In genomic region chr2:146874260-146874658, GRCh38 we compare ENCODE assay signal across 11 cellular contexts.
DNase-seq lines count a peak whose midpoint lies in the region; ATAC-seq, FAIRE-seq and TF ChIP-seq lines count a peak whose summit lies in the region.
"Had no signal": no experiment of that assay in that cellular context is flagged by ENCODE, and none has a peak within 500 bp of the region (broad histone marks: within the 10 kb centered on the region; RNA-seq: fewer than 3 reads in every experiment).

No MANE protein-coding gene starts in this region.

- no peaks in the 10 kb centered on the region for H3K36me3 Mint-ChIP-seq in activated CD4-positive, alpha-beta memory T cell treated with anti-CD3 and anti-CD28 coated beads for 36 hours

- H3K36me3 ChIP-seq in right atrium auricular region (no peaks in the 10 kb centered on the region), esophagus muscularis mucosa (no peaks in the 10 kb centered on the region), body of pancreas (replicated peaks in 1 of 2; ENCODE audit: insufficient read depth in 1 of 2, low read depth in 2 of 2) (no peaks in the 10 kb centered on the region)

- H3K4me1 ChIP-seq in right atrium auricular region (no peaks in the 10 kb centered on the region), esophagus muscularis mucosa (no peaks in the 10 kb centered on the region), body of pancreas (no peaks in the 10 kb centered on the region)

- TF ChIP-seq POLR2A in esophagus muscularis mucosa (IDR thresholded peaks at IDR 0.05; ENCODE audit: low read depth) (no peak), body of pancreas (IDR thresholded peaks at IDR 0.05) (no peak)

- POLR2A ChIA-PET in activated CD4-positive, alpha-beta memory T cell treated with anti-CD3 and anti-CD28 coated beads for 36 hours (lab: Charles Lee), result no interaction called here

- no peak overlapping the region for H3K27ac Mint-ChIP-seq in activated CD4-positive, alpha-beta memory T cell treated with anti-CD3 and anti-CD28 coated beads for 36 hours

- no peaks in the 10 kb centered on the region for H3K9me3 Mint-ChIP-seq in activated CD4-positive, alpha-beta memory T cell treated with anti-CD3 and anti-CD28 coated beads for 36 hours

- H3K4me3 ChIP-seq in right atrium auricular region, result no peak overlapping the region
- no peak overlapping the region for H3K4me3 ChIP-seq in esophagus muscularis mucosa
- H3K4me3 ChIP-seq in body of pancreas, result no peak overlapping the region
- H3K4me3 ChIP-seq: skin epidermis had no signal

- peak; percentile 32 for DNase-seq in Right ventricle myocardium superior
- no peak for DNase-seq in right atrium auricular region (ENCODE audit: low spot score)
- DNase-seq in T1000 (lab: John Stamatoyannopoulos, UW), result peak; percentile 48
- DNase-seq in foreskin melanocyte, result peak; percentile 19
- peak; percentile 77 for DNase-seq in urothelium cell line (ENCODE audit: low spot score)
- DNase-seq in esophagus muscularis mucosa (ENCODE audit: extremely low spot score), result no peak
- DNase-seq in body of pancreas, result no peak
- no peak for DNase-seq in activated CD4-positive, alpha-beta memory T cell treated with anti-CD3 and anti-CD28 coated beads for 36 hours
- DNase-seq: cortex of kidney, NCI-H2107 had no signal

- 65% methylated on average over 4 of the region's 4 CpGs for WGBS in esophagus muscularis mucosa
- 36 to 53% methylated on average over 4 of the region's 4 CpGs for WGBS in body of pancreas, 2 donors

- no peak overlapping the region for H3K27ac ChIP-seq in right atrium auricular region
- H3K27ac ChIP-seq in esophagus muscularis mucosa (replicated peaks in 1 of 4), result no peak overlapping the region
- no peak overlapping the region for H3K27ac ChIP-seq in body of pancreas

- no peak overlapping the region for H3K4me3 Mint-ChIP-seq in activated CD4-positive, alpha-beta memory T cell treated with anti-CD3 and anti-CD28 coated beads for 36 hours

- H3K27me3 ChIP-seq in right atrium auricular region, result no peaks in the 10 kb centered on the region
- H3K27me3 ChIP-seq in esophagus muscularis mucosa, result no peaks in the 10 kb centered on the region
- H3K27me3 ChIP-seq in body of pancreas, result no peaks in the 10 kb centered on the region

- ATAC-seq in Right ventricle myocardium superior (ENCODE audit: poor library complexity) (no peak), body of pancreas (no peak)

- peaks cover 2% of the 10 kb centered on the region for H3K27me3 Mint-ChIP-seq in activated CD4-positive, alpha-beta memory T cell treated with anti-CD3 and anti-CD28 coated beads for 36 hours

- CTCF ChIA-PET in activated CD4-positive, alpha-beta memory T cell treated with anti-CD3 and anti-CD28 coated beads for 36 hours (lab: Charles Lee), result no interaction called here

- intact Hi-C loops in Right ventricle myocardium superior (cut with DNase I), result no loop called here
- intact Hi-C loops in esophagus muscularis mucosa (cut with DNase I), result no loop called here
- intact Hi-C loops in body of pancreas (cut with DNase I), result no loop called here
- intact Hi-C loops in activated CD4-positive, alpha-beta memory T cell treated with anti-CD3 and anti-CD28 coated beads for 36 hours (cut with micrococcal nuclease), result no loop called here

- no peak for TF ChIP-seq EP300 in esophagus muscularis mucosa (IDR thresholded peaks at IDR 0.05)

- no peaks in the 10 kb centered on the region for H3K4me1 Mint-ChIP-seq in activated CD4-positive, alpha-beta memory T cell treated with anti-CD3 and anti-CD28 coated beads for 36 hours (ENCODE audit: low read depth)

- TF ChIP-seq CTCF in right atrium auricular region (IDR thresholded peaks at IDR 0.05), result no peak
- TF ChIP-seq CTCF in esophagus muscularis mucosa (IDR thresholded peaks at IDR 0.05), result no peak
- TF ChIP-seq CTCF in body of pancreas (IDR thresholded peaks at IDR 0.05), result no peak

- H3K9me3 ChIP-seq in right atrium auricular region, result no peaks in the 10 kb centered on the region
- no peaks in the 10 kb centered on the region for H3K9me3 ChIP-seq in esophagus muscularis mucosa
- H3K9me3 ChIP-seq in body of pancreas, result no peaks in the 10 kb centered on the region

- peak; percentile 87 for FAIRE-seq in urothelium cell line (lab: Jason Lieb, UNC)

Comparison
In these comparisons a context has a peak if more than half of its experiments do, and no peak if none do; other contexts are left out.
1. DNase-seq: peak in Right ventricle myocardium superior (single experiment), T1000 (single experiment), foreskin melanocyte (single experiment) and urothelium cell line (single experiment); none in right atrium auricular region (single experiment), esophagus muscularis mucosa (single experiment), body of pancreas (0 of 4) and activated CD4-positive, alpha-beta memory T cell treated with anti-CD3 and anti-CD28 coated beads for 36 hours (single experiment).